In the genomic region with DNA sequence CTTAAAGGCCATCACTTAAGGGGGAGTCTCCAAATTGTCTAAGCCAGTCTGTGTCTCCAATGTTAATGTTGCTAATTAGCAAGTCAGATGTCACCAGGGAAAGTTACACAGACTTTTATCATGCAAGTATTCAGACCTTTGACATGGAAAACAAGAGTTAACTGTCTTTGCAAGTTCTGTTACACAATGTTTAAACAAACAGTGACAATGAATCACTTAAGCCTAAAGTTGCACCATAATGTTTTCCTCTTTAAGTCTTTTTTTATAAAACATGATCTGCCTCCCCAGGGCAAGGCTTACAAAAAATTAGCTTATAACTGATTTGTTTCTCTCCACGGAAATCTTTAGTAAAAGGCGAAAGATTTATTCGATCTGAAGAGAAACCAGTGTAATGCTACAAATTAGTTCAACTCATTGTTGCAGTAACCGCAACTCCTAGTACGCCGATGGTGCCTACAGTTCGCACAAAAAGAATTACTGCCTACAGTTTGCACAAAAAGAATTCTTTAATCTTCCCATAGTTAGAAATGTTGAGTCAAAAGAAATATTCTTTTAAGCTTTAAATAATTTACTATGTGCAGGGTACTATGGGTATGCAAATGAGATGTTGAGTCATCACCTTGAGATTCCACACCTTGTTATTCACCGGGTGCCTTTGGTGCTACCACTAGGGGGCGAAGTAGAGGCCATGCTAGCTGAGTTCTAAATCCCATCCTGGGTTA, we compare ENCODE assay signal across 8 cellular contexts. TPM values are rescaled to one million over a fixed set of nuclear protein-coding genes. Genes with fewer than 3 reads are reported as not detected.
A peak's percentile ranks its signal among the peaks of the same experiment; 100 is the strongest.
DNase-seq lines count a peak whose midpoint lies in the region; ATAC-seq lines count a peak whose summit lies in the region.

No MANE protein-coding gene starts in this region.

- H3K27me3 Mint-ChIP-seq in activated naive CD8-positive, alpha-beta T cell = no peaks in the 10 kb centered on the region

- H3K4me1 Mint-ChIP-seq in activated naive CD8-positive, alpha-beta T cell (ENCODE audit: low read depth) = peaks cover 20% of the 10 kb centered on the region

- peak overlapping the region; percentile 94 for H3K27ac Mint-ChIP-seq in activated naive CD8-positive, alpha-beta T cell

- no peak overlapping the region for H3K4me3 ChIP-seq in SJSA1

- H3K27me3 ChIP-seq in SJSA1 (replicated peaks) = no peaks in the 10 kb centered on the region

- H3K9me3 Mint-ChIP-seq in activated naive CD8-positive, alpha-beta T cell (ENCODE audit: low read depth) = no peaks in the 10 kb centered on the region

- H3K36me3 Mint-ChIP-seq in activated naive CD8-positive, alpha-beta T cell = peaks cover 5% of the 10 kb centered on the region

- H3K4me1 ChIP-seq in SJSA1 (replicated peaks) = peaks cover 20% of the 10 kb centered on the region

- peak; percentile 89 for DNase-seq in GM04503 (ENCODE audit: low read depth)
- DNase-seq in HUDEP-2 (lab: John Stamatoyannopoulos, UW; ENCODE audit: unreplicated experiment in 76 of 76) = peak in 43 of 76 experiments; percentile 1 to 80 (median 20)
- peak; percentile 87 to 92 for DNase-seq in SJSA1 (ENCODE audit: low read depth in 1 of 2, low spot score in 2 of 2)
- peak; percentile 99 for DNase-seq in iPS DF 19.7 (ENCODE audit: low read depth, low spot score)
- peak; percentile 45 to 63 (median 50) for DNase-seq in stimulated activated CD4-positive, alpha-beta T cell treated with anti-CD3 and anti-CD28 coated beads, Interleukin-1b, Interleukin-23, amount 100 ng/mL, for 24 hours (ENCODE audit: low read depth in 4 of 4, low spot score in 1 of 4)
- DNase-seq in KG1 (lab: John Stamatoyannopoulos, UW) = no peak

- ATAC-seq in GM21526 (IDR thresholded peaks at IDR 0.05; ENCODE audit: low FRiP score, unreplicated experiment) = peak; percentile 78

- peak overlapping the region; percentile 99 for H3K27ac ChIP-seq in SJSA1

- H3K4me3 Mint-ChIP-seq in activated naive CD8-positive, alpha-beta T cell = no peak overlapping the region

- no peaks in the 10 kb centered on the region for H3K36me3 ChIP-seq in SJSA1

- H3K9me3 ChIP-seq in SJSA1 (replicated peaks) = no peaks in the 10 kb centered on the region

RNA-seq across cellular contexts. Expression of gene HHAT, which starts 45.3 kb away (rescaled TPM):
- 2.9 and 10.0 TPM in 2 replicates for total RNA-seq in SJSA1 (2014; rRNA removed; shearing (Covaris generic))
